8 cellular contexts compared by ENCODE assay signal in genomic region chr16:89094252-89094901, GRCh38. TPM values are rescaled to one million over a fixed set of nuclear protein-coding genes. Genes with fewer than 3 reads are reported as not detected.
DNase-seq lines count a peak whose midpoint lies in the region; ATAC-seq, FAIRE-seq and TF ChIP-seq lines count a peak whose summit lies in the region.

No MANE protein-coding gene starts in this region.

- H3K4me3 ChIP-seq in A549: peak overlapping the region; percentile 89
- peak overlapping the region; percentile 90 for H3K4me3 ChIP-seq in GM23338
- peak overlapping the region; percentile 62 for H3K4me3 ChIP-seq in WERI-Rb-1 (ENCODE audit: low read depth, low read length)
- peak overlapping the region; percentile 75 to 97 for H3K4me3 ChIP-seq in neuronal stem cell (ENCODE audit: low read length in 2 of 2)

- H3K4me1 Mint-ChIP-seq in GM23338: peaks cover 50% of the 10 kb centered on the region

- peak overlapping the region; percentile 83 for H3K4me2 ChIP-seq in A549
- peak overlapping the region; percentile 96 for H3K4me2 ChIP-seq in GM23338
- peak overlapping the region; percentile 78 for H3K4me2 ChIP-seq in neuronal stem cell (ENCODE audit: insufficient read depth, low read length, poor library complexity, severe bottlenecking)

- no peaks in the 10 kb centered on the region for H3K9me3 ChIP-seq in A549
- H3K9me3 ChIP-seq in WERI-Rb-1 (ENCODE audit: severe bottlenecking): no peaks in the 10 kb centered on the region
- no peaks in the 10 kb centered on the region for H3K9me3 ChIP-seq in neuronal stem cell (replicated peaks in 1 of 2; ENCODE audit: control insufficient read depth in 2 of 2, insufficient read depth in 1 of 2, low read depth in 1 of 2, low read length in 2 of 2)

- no peak overlapping the region for H2BK120ac ChIP-seq in neuronal stem cell (ENCODE audit: low read depth, low read length)

- no peaks in the 10 kb centered on the region; the same call in 1 of the 2 replicates for H4K20me1 ChIP-seq in GM23338 (replicated peaks; ENCODE audit: insufficient read depth)

- no peak for TF ChIP-seq POLR2A in A549 (IDR thresholded peaks at IDR 0.05; ENCODE audit: low read length)

- no peak overlapping the region for H4K8ac ChIP-seq in neuronal stem cell (ENCODE audit: low read depth, low read length)

- H3K9ac ChIP-seq in neuronal stem cell (ENCODE audit: low read depth, low read length, poor library complexity): peak overlapping the region; percentile 73

- H3K36me3 ChIP-seq in GM23338 (ENCODE audit: insufficient read depth) (no peaks in the 10 kb centered on the region), WERI-Rb-1 (no peaks in the 10 kb centered on the region), neuronal stem cell (replicated peaks in 1 of 2; ENCODE audit: control insufficient read depth in 2 of 2, insufficient read depth in 2 of 2, low read length in 2 of 2) (peaks cover 0 to 5% of the 10 kb centered on the region in 2 donors)

- H3K27ac ChIP-seq in A549: peak overlapping the region; percentile 87 to 98
- no peak overlapping the region for H3K27ac ChIP-seq in GM23338 (ENCODE audit: low read depth)
- no peak overlapping the region for H3K27ac ChIP-seq in WERI-Rb-1
- H3K27ac ChIP-seq in neuronal stem cell (replicated peaks; ENCODE audit: low read length): no peak overlapping the region

- peaks cover 3% of the 10 kb centered on the region; the same call in 2 of the 3 replicates for H3K9me3 Mint-ChIP-seq in GM23338

- peaks cover 48% of the 10 kb centered on the region for H3K79me2 ChIP-seq in GM23338 (replicated peaks; ENCODE audit: insufficient read depth)

- 0 out of 2 replicates have a peak overlapping the region, but pooled peaks have one; percentile 47 for H2AFZ ChIP-seq in GM23338
- H2AFZ ChIP-seq in neuronal stem cell (ENCODE audit: low read length): peak overlapping the region; percentile 98

- peaks cover 5% of the 10 kb centered on the region; the same call in 1 of the 2 replicates for H3K27me3 ChIP-seq in GM23338 (ENCODE audit: insufficient read depth)
- H3K27me3 ChIP-seq in WERI-Rb-1 (ENCODE audit: insufficient read depth, low read depth, severe bottlenecking): no peaks in the 10 kb centered on the region
- H3K27me3 ChIP-seq in neuronal stem cell (ENCODE audit: control insufficient read depth in 3 of 3, insufficient read depth in 3 of 3, low read depth in 1 of 3, low read length in 3 of 3): peaks cover 0 to 30% (median 7%) of the 10 kb centered on the region in 3 experiments

- ATAC-seq in A549 (peak in 1 of 2 experiments; percentile 16; a peak in 3 of 6 replicates), GM23338 (peak; percentile 17), esophagus mucosa (peak; percentile 47), HG03139 (IDR thresholded peaks at IDR 0.05; ENCODE audit: unreplicated experiment) (no peak)

- peak overlapping the region; percentile 66 for H3K4ac ChIP-seq in neuronal stem cell (ENCODE audit: low read length)

- H3F3A ChIP-seq in GM23338 (replicated peaks; ENCODE audit: low read depth): no peaks in the 10 kb centered on the region

- H3K36me3 Mint-ChIP-seq in GM23338 (ENCODE audit: low read depth): peaks cover 5% of the 10 kb centered on the region; the same call in 1 of the 3 replicates

- H2BK15ac ChIP-seq in neuronal stem cell (ENCODE audit: low read length): no peak overlapping the region

- peak overlapping the region; percentile 16 for H3K23ac ChIP-seq in neuronal stem cell (ENCODE audit: low read depth, low read length, poor library complexity)

- POLR2A ChIA-PET in A549 (lab: Yijun Ruan, JAX): interaction anchor here (0.6 to 1.0 kb wide), 4 partner anchors 10 to 283 kb away, joined by 3 to 4 read pairs (median 3); partner anchors contain the start of gene APRT

- no peak for TF ChIP-seq EP300 in A549 (IDR thresholded peaks at IDR 0.05)

- H3K18ac ChIP-seq in neuronal stem cell (ENCODE audit: low read length): peak overlapping the region; percentile 54

- peaks cover 12% of the 10 kb centered on the region for H3K79me1 ChIP-seq in neuronal stem cell (ENCODE audit: low read depth, low read length)

- TF ChIP-seq CTCF in A549 (IDR thresholded peaks at IDR 0.05) (no peak), GM23338 (conservative IDR thresholded peaks at IDR 0.05; ENCODE audit: low read depth in 2 of 2) (no peak), WERI-Rb-1 (IDR thresholded peaks at IDR 0.05; ENCODE audit: low read depth, low read length) (no peak)

- H3K27ac Mint-ChIP-seq in GM23338: peak overlapping the region; percentile 65; the same call in 1 of the 2 replicates

- H4K91ac ChIP-seq in neuronal stem cell (ENCODE audit: low read depth, low read length, poor library complexity): no peak overlapping the region

- no peak for TF ChIP-seq RAD21 in A549 (conservative IDR thresholded peaks at IDR 0.05 in 1 of 2, IDR thresholded peaks at IDR 0.05 in 1 of 2)

- H3K4me1 ChIP-seq in A549 (peaks cover 10% of the 10 kb centered on the region; the same call in 2 of the 3 replicates), GM23338 (ENCODE audit: insufficient read depth) (peaks cover 7% of the 10 kb centered on the region; the same call in 1 of the 2 replicates), neuronal stem cell (ENCODE audit: control insufficient read depth in 2 of 2, insufficient read depth in 1 of 2, low read depth in 1 of 2, low read length in 2 of 2) (peaks cover 12 to 16% of the 10 kb centered on the region in 2 donors)

- DNase-seq in A549 (ENCODE audit: low read depth in 1 of 2, low spot score in 1 of 2): peak in 1 of 2 experiments; percentile 31
- peak; percentile 63 for DNase-seq in GM23338 (ENCODE audit: low spot score)
- DNase-seq in WERI-Rb-1: no peak
- no peak for DNase-seq in neuronal stem cell (ENCODE audit: low spot score)
- no peak for DNase-seq in cerebellar cortex (ENCODE audit: low spot score)
- no peak for DNase-seq in mesenteric fat pad (ENCODE audit: low spot score)

- H3K4me3 Mint-ChIP-seq in GM23338: peak overlapping the region; percentile 100

- H3K27me3 Mint-ChIP-seq in GM23338 (ENCODE audit: insufficient read depth, low read depth, poor library complexity): peaks cover 42% of the 10 kb centered on the region

- peak overlapping the region; percentile 14 for H2BK12ac ChIP-seq in neuronal stem cell (ENCODE audit: low read length)

- WGBS in A549 (ENCODE audit: missing lambda C conversion rate): 11% methylated on average over 21 of the region's 21 CpGs
- no CpG with 5 or more reads among the region's 21 CpGs for WGBS in neuronal stem cell (ENCODE audit: extremely low coverage in 2 of 2, insufficient read length in 2 of 2, insufficient replicate concordance in 1 of 2), 2 donors

- no peak overlapping the region for H2BK5ac ChIP-seq in neuronal stem cell (ENCODE audit: low read length)

- CTCF ChIA-PET in A549 (lab: Yijun Ruan, JAX): interaction anchor here (0.9 to 1.3 kb wide), 4 partner anchors 11 to 236 kb away, joined by 3 read pairs; no protein-coding TSS in a partner anchor

- no peaks in the 10 kb centered on the region for H3K9me2 ChIP-seq in GM23338 (ENCODE audit: insufficient read depth)

- H2AK5ac ChIP-seq in neuronal stem cell (ENCODE audit: low read depth, low read length): peak overlapping the region; percentile 11

- FAIRE-seq in A549 (lab: Jason Lieb, UNC): no peak

- H3K14ac ChIP-seq in neuronal stem cell (ENCODE audit: low read length): no peak overlapping the region

TF ChIP-seq in A549, 52 proteins besides CTCF, POLR2A, EP300 and RAD21 (continues in another document):
- 0 out of 2 replicates have a peak, but pooled peaks have one; percentile 15 for TF ChIP-seq PHF8 (IDR thresholded peaks at IDR 0.05; ENCODE audit: borderline replicate concordance, low read depth)
- no peak for TF ChIP-seq JUNB (IDR thresholded peaks at IDR 0.05)
- no peak for TF ChIP-seq HOXB13 (CRISPR knock-in tag; IDR thresholded peaks at IDR 0.05; ENCODE audit: low read depth)
- no peak for TF ChIP-seq HOXA7 (CRISPR knock-in tag; IDR thresholded peaks at IDR 0.05)
- no peak for TF ChIP-seq FOXS1 (CRISPR knock-in tag; IDR thresholded peaks at IDR 0.05)
- TF ChIP-seq CBX2 (IDR thresholded peaks at IDR 0.05; ENCODE audit: borderline replicate concordance, low read depth): no peak
- no peak for TF ChIP-seq FOSL2 (IDR thresholded peaks at IDR 0.05)
- TF ChIP-seq FOSL2 (CRISPR knock-in tag; IDR thresholded peaks at IDR 0.05): no peak

TF ChIP-seq in GM23338, 12 proteins besides CTCF, POLR2A, EP300 and RAD21 (continues in another document):
- TF ChIP-seq EZH2 (IDR thresholded peaks at IDR 0.05; ENCODE audit: low read depth, unreplicated experiment) (no peak), ZNF114 (CRISPR knock-in tag; IDR thresholded peaks at IDR 0.05) (no peak), CREB1 (CRISPR knock-in tag; IDR thresholded peaks at IDR 0.05; ENCODE audit: low read depth) (no peak)

RNA-seq across cellular contexts. Expression of gene ACSF3, which starts 0.7 kb away (rescaled TPM):
- polyA plus RNA-seq in A549 (2011; rRNA removed): 9.8 and 11.5 TPM in 2 replicates
- 19.1 and 23.9 TPM in 2 replicates for polyA plus RNA-seq in A549 (2012; cell fraction: cytosol; rRNA removed)
- 26.8 and 31.5 TPM in 2 replicates for polyA plus RNA-seq in A549 (2012; cell fraction: nucleus; rRNA removed)
- polyA plus RNA-seq in A549 (2017; fragmentation: RNase III; extraction: RNeasy Plus Mini Kit Qiagen cat#74134 plus additional on column Dnase treatment): 13.1 to 13.2 TPM (median 13.2 TPM) in 3 replicates
- 21.0 and 25.9 TPM in 2 replicates for polyA minus RNA-seq in A549 (2011; rRNA and poly(A)+ RNA removed)
- total RNA-seq in GM23338 (2014; rRNA removed; shearing (Covaris generic)): 22.8 and 23.1 TPM in 2 replicates
- 11.3 and 12.8 TPM in 2 replicates for polyA plus RNA-seq in GM23338 (2016; fragmentation: Nextera tagmentation; extraction: Ambion mirVana)
- 14.1 TPM for total RNA-seq in esophagus mucosa
- polyA plus RNA-seq in neuronal stem cell (2013, experiment 1 of 2): 8.9 TPM
- 9.7 TPM for polyA plus RNA-seq in neuronal stem cell (2013, experiment 2 of 2)
- total RNA-seq in mesenteric fat pad: 24.1 TPM

Comparison
In these comparisons a context has a peak if more than half of its experiments do, and no peak if none do; other contexts are left out.
1. H3K27ac ChIP-seq: peak in A549 (2 of 2); none in GM23338 (single experiment), WERI-Rb-1 (single experiment) and neuronal stem cell (single experiment).
2. Peak in every context shown above with its lines, with median percentiles within 50 percentile points of each other: H3K4me2 ChIP-seq and H3K4me3 ChIP-seq.